In genomic region chr19:34485831-34486230, GRCh38 we compare ENCODE assay signal across 23 cellular contexts. TPM values are rescaled to one million over a fixed set of nuclear protein-coding genes. Genes with fewer than 3 reads are reported as not detected.
DNase-seq lines count a peak whose midpoint lies in the region; ATAC-seq, FAIRE-seq and TF ChIP-seq lines count a peak whose summit lies in the region.
"Had no signal": no experiment of that assay in that cellular context is flagged by ENCODE, and none has a peak within 500 bp of the region (broad histone marks: within the 10 kb centered on the region; RNA-seq: fewer than 3 reads in every experiment).

No MANE protein-coding gene starts in this region.

- intact Hi-C loops in Caco-2 (cut with micrococcal nuclease; ENCODE audit: unreplicated experiment) (no loop called here), MCF 10A (cut with micrococcal nuclease) (no loop called here)

- H3K4me3 ChIP-seq in Caco-2 (ENCODE audit: low read depth, low read length) (no peak overlapping the region), astrocyte (ENCODE audit: insufficient read depth, low read depth, low read length) (no peak overlapping the region), endodermal cell (ENCODE audit: low read length) (no peak overlapping the region), neuronal stem cell (ENCODE audit: low read length in 2 of 2) (no peak overlapping the region)

- H2AK5ac ChIP-seq in neuronal stem cell (ENCODE audit: low read depth, low read length), result no peak overlapping the region

- H2BK120ac ChIP-seq in neuronal stem cell (ENCODE audit: low read depth, low read length), result no peak overlapping the region

- POLR2A ChIA-PET in Caco-2 (lab: Charles Lee) (no interaction called here), MCF 10A (lab: Yijun Ruan, JAX) (no interaction called here)

- H3K36me3 Mint-ChIP-seq in Caco-2 (ENCODE audit: insufficient read depth, unreplicated experiment) (peaks cover 71% of the 10 kb centered on the region), astrocyte (ENCODE audit: low read depth, unreplicated experiment) (peaks cover 1% of the 10 kb centered on the region), endodermal cell (ENCODE audit: low read depth) (peaks cover 43% of the 10 kb centered on the region), MCF 10A (ENCODE audit: insufficient read depth, unreplicated experiment) (peaks cover 31% of the 10 kb centered on the region)

- peaks cover 30% of the 10 kb centered on the region for H3K4me1 Mint-ChIP-seq in Caco-2 (ENCODE audit: low read depth, unreplicated experiment)
- H3K4me1 Mint-ChIP-seq in astrocyte (ENCODE audit: low read depth, unreplicated experiment), result peaks cover 8% of the 10 kb centered on the region
- H3K4me1 Mint-ChIP-seq in endodermal cell, result peaks cover 10% of the 10 kb centered on the region
- H3K4me1 Mint-ChIP-seq in MCF 10A (ENCODE audit: insufficient read depth, unreplicated experiment), result peaks cover 27% of the 10 kb centered on the region

- H4K8ac ChIP-seq in neuronal stem cell (ENCODE audit: low read depth, low read length), result peak overlapping the region; percentile 43

- H3K9me3 ChIP-seq in Caco-2, result no peaks in the 10 kb centered on the region
- H3K9me3 ChIP-seq in astrocyte (ENCODE audit: insufficient read depth, low read depth, low read length), result no peaks in the 10 kb centered on the region
- no peaks in the 10 kb centered on the region for H3K9me3 ChIP-seq in endodermal cell (ENCODE audit: control insufficient read depth, low read length)
- no peaks in the 10 kb centered on the region for H3K9me3 ChIP-seq in neuronal stem cell (replicated peaks in 1 of 2; ENCODE audit: control insufficient read depth in 2 of 2, insufficient read depth in 1 of 2, low read depth in 1 of 2, low read length in 2 of 2)
- H3K9me3 ChIP-seq: SK-N-SH had no signal

- no peak overlapping the region for H3K27ac ChIP-seq in astrocyte (ENCODE audit: low read depth, low read length)
- H3K27ac ChIP-seq in endodermal cell (ENCODE audit: low read depth, low read length), result no peak overlapping the region
- H3K27ac ChIP-seq in neuronal stem cell (replicated peaks; ENCODE audit: low read length), result no peak overlapping the region

- peaks cover 32% of the 10 kb centered on the region for H3K79me1 ChIP-seq in neuronal stem cell (ENCODE audit: low read depth, low read length)

- CTCF ChIA-PET in Caco-2 (lab: Charles Lee), result no interaction called here
- CTCF ChIA-PET in MCF 10A (lab: Yijun Ruan, JAX), result interaction anchor here (0.8 kb wide), 1 partner anchor 597 kb away, joined by 3 read pairs; no protein-coding TSS in a partner anchor

- ATAC-seq in GM21381 (IDR thresholded peaks at IDR 0.05; ENCODE audit: unreplicated experiment) (no peak), HG03045 (IDR thresholded peaks at IDR 0.05; ENCODE audit: unreplicated experiment) (no peak)
- ATAC-seq: HCT116 had no signal

- H3K9me3 Mint-ChIP-seq in Caco-2 (ENCODE audit: unreplicated experiment) (no peaks in the 10 kb centered on the region), astrocyte (ENCODE audit: unreplicated experiment) (no peaks in the 10 kb centered on the region), endodermal cell (no peaks in the 10 kb centered on the region), MCF 10A (ENCODE audit: unreplicated experiment) (no peaks in the 10 kb centered on the region)

- 85 to 86% methylated on average over 7 to 9 of the region's 9 CpGs for WGBS in endodermal cell (ENCODE audit: insufficient coverage in 1 of 2, insufficient read length in 1 of 2), 2 experiments
- no CpG with 5 or more reads among the region's 9 CpGs for WGBS in neuronal stem cell (ENCODE audit: extremely low coverage in 2 of 2, insufficient read length in 2 of 2, insufficient replicate concordance in 1 of 2), 2 donors

- H2BK12ac ChIP-seq in neuronal stem cell (ENCODE audit: low read length), result no peak overlapping the region

- no peak for FAIRE-seq in astrocyte (lab: Jason Lieb, UNC)
- FAIRE-seq: GM12892, H1, RCC 7860 had no signal

- H2BK5ac ChIP-seq in neuronal stem cell (ENCODE audit: low read length), result no peak overlapping the region

- H3K79me2 ChIP-seq in astrocyte (ENCODE audit: insufficient read depth, low read length), result peaks cover 70% of the 10 kb centered on the region

- H3K4me1 ChIP-seq in Caco-2, result peaks cover 12% of the 10 kb centered on the region
- H3K4me1 ChIP-seq in astrocyte (ENCODE audit: insufficient read depth, low read length), result peaks cover 12% of the 10 kb centered on the region
- peaks cover under 1% of the 10 kb centered on the region for H3K4me1 ChIP-seq in endodermal cell (ENCODE audit: control insufficient read depth, insufficient read depth, low read length)
- H3K4me1 ChIP-seq in neuronal stem cell (ENCODE audit: control insufficient read depth in 2 of 2, insufficient read depth in 1 of 2, low read depth in 1 of 2, low read length in 2 of 2), result peaks cover 6 to 10% of the 10 kb centered on the region in 2 donors

- no peak overlapping the region for H4K91ac ChIP-seq in neuronal stem cell (ENCODE audit: low read depth, low read length, poor library complexity)

- DNase-seq in Caco-2 (no peak), astrocyte (ENCODE audit: low read depth) (no peak), endodermal cell (no peak), neuronal stem cell (ENCODE audit: low spot score) (no peak), MCF 10A (ENCODE audit: unreplicated experiment) (no peak)
- DNase-seq in activated CD4-positive, alpha-beta T cell treated with anti-CD3 and anti-CD28 coated beads for 48 hours, result no peak
- DNase-seq: DMS153, DND-41, Kasumi-1, MV-4-11, NCI-H1105, NCI-H1436 treated with DMSO at 0.1 percent for 48 hours, NCI-H187 treated with DMSO at 0.1 percent for 48 hours, NCI-H2107, NCI-H524, NCI-H748 treated with DMSO at 0.1 percent for 48 hours, SK-N-SH had no signal

- H3K18ac ChIP-seq in neuronal stem cell (ENCODE audit: low read length), result no peak overlapping the region

- no peak overlapping the region for H3K4ac ChIP-seq in neuronal stem cell (ENCODE audit: low read length)

- H3K4me3 Mint-ChIP-seq in Caco-2 (ENCODE audit: unreplicated experiment) (peak overlapping the region; percentile 39), astrocyte (ENCODE audit: unreplicated experiment) (peak overlapping the region; percentile 67), endodermal cell (no peak overlapping the region), MCF 10A (ENCODE audit: unreplicated experiment) (no peak overlapping the region)

- H3K36me3 ChIP-seq in Caco-2 (ENCODE audit: control insufficient read depth, insufficient read depth, low read length) (peaks cover 4% of the 10 kb centered on the region), astrocyte (ENCODE audit: insufficient read depth, low read length) (no peaks in the 10 kb centered on the region), endodermal cell (ENCODE audit: control insufficient read depth, insufficient read depth, low read length) (peaks cover 22% of the 10 kb centered on the region), neuronal stem cell (replicated peaks in 1 of 2; ENCODE audit: control insufficient read depth in 2 of 2, insufficient read depth in 2 of 2, low read length in 2 of 2) (peaks cover 8 to 60% of the 10 kb centered on the region in 2 donors)

- no peak for TF ChIP-seq CTCF in Caco-2 (IDR thresholded peaks at IDR 0.05; ENCODE audit: insufficient read depth in 1 of 2, low read depth in 1 of 2, low read length in 1 of 2, severe bottlenecking in 1 of 2, unreplicated experiment in 1 of 2)
- no peak for TF ChIP-seq CTCF in astrocyte (IDR thresholded peaks at IDR 0.05; ENCODE audit: insufficient read depth, low read depth, low read length)
- no peak for TF ChIP-seq CTCF in endodermal cell (conservative IDR thresholded peaks at IDR 0.05)
- TF ChIP-seq CTCF in MCF 10A (IDR thresholded peaks at IDR 0.05; ENCODE audit: unreplicated experiment), result no peak

- H3K27me3 ChIP-seq in Caco-2 (replicated peaks; ENCODE audit: control insufficient read depth, insufficient read depth, low read length) (no peaks in the 10 kb centered on the region), astrocyte (ENCODE audit: insufficient read depth, low read length) (no peaks in the 10 kb centered on the region), endodermal cell (ENCODE audit: control insufficient read depth, insufficient read depth, low read length, poor library complexity, severe bottlenecking) (no peaks in the 10 kb centered on the region), neuronal stem cell (ENCODE audit: control insufficient read depth in 3 of 3, insufficient read depth in 3 of 3, low read depth in 1 of 3, low read length in 3 of 3) (no peaks in the 10 kb centered on the region)

- H3K4me2 ChIP-seq in astrocyte (ENCODE audit: low read length) (no peak overlapping the region), neuronal stem cell (ENCODE audit: insufficient read depth, low read length, poor library complexity, severe bottlenecking) (no peak overlapping the region)
- H3K4me2 ChIP-seq: SK-N-SH had no signal

- BruUV-seq in Caco-2 (replicated peaks; lab: Mats Ljungman, UMichigan), result no TSS peak
- BruUV-seq in MCF 10A (replicated peaks; lab: Mats Ljungman, UMichigan), result no TSS peak

- H2AFZ ChIP-seq in astrocyte (ENCODE audit: low read depth, low read length) (no peak overlapping the region), neuronal stem cell (ENCODE audit: low read length) (no peak overlapping the region)

- H4K20me1 ChIP-seq in astrocyte (ENCODE audit: insufficient read depth, low read length), result peaks cover 70% of the 10 kb centered on the region

- H3K27me3 Mint-ChIP-seq in Caco-2 (ENCODE audit: insufficient read depth, unreplicated experiment) (no peaks in the 10 kb centered on the region), astrocyte (ENCODE audit: low read depth, unreplicated experiment) (no peaks in the 10 kb centered on the region), endodermal cell (ENCODE audit: insufficient read depth) (no peaks in the 10 kb centered on the region), MCF 10A (ENCODE audit: insufficient read depth, unreplicated experiment) (no peaks in the 10 kb centered on the region)

- no peak overlapping the region for H3K14ac ChIP-seq in neuronal stem cell (ENCODE audit: low read length)

- no peak overlapping the region for H3K9ac ChIP-seq in astrocyte (ENCODE audit: low read length)
- no peak overlapping the region for H3K9ac ChIP-seq in endodermal cell (ENCODE audit: extremely low read depth, low read length, poor library complexity, severe bottlenecking)
- H3K9ac ChIP-seq in neuronal stem cell (ENCODE audit: low read depth, low read length, poor library complexity), result no peak overlapping the region
- H3K9ac ChIP-seq: SK-N-SH had no signal

- H2BK15ac ChIP-seq in neuronal stem cell (ENCODE audit: low read length), result no peak overlapping the region

- peak overlapping the region; percentile 32 for H3K27ac Mint-ChIP-seq in Caco-2 (ENCODE audit: unreplicated experiment)
- H3K27ac Mint-ChIP-seq in astrocyte (ENCODE audit: unreplicated experiment), result no peak overlapping the region
- peak overlapping the region; percentile 66 for H3K27ac Mint-ChIP-seq in endodermal cell
- no peak overlapping the region for H3K27ac Mint-ChIP-seq in MCF 10A (ENCODE audit: low read depth, unreplicated experiment)

- H3K23ac ChIP-seq in neuronal stem cell (ENCODE audit: low read depth, low read length, poor library complexity), result peak overlapping the region; percentile 31

RNA-seq across cellular contexts. Expression of gene WTIP, which starts 4.3 kb away (rescaled TPM):
- total RNA-seq in Caco-2 (2022) (53.3 and 58.0 TPM in 2 replicates), astrocyte (23.0 and 32.5 TPM in 2 replicates), endodermal cell (10 to 100 TPM; 45.4 to 48.6 TPM), MCF 10A (2022) (15.9 and 22.6 TPM in 2 replicates)
- polyA plus RNA-seq in endodermal cell (2013, experiment 1 of 2), result 18.9 TPM
- polyA plus RNA-seq in endodermal cell (2013, experiment 2 of 2), result 21.1 TPM
- polyA plus RNA-seq in neuronal stem cell (2013, experiment 1 of 2), result 12.5 TPM
- polyA plus RNA-seq in neuronal stem cell (2013, experiment 2 of 2), result 10.5 TPM

RNA-seq across cellular contexts. Expression of gene UBA2, which starts 57.6 kb away (rescaled TPM):
- 180 and 201 TPM in 2 replicates for total RNA-seq in Caco-2 (2022)
- 84.5 and 87.0 TPM in 2 replicates for total RNA-seq in astrocyte
- 100 to 1,000 TPM; 147 to 160 TPM for total RNA-seq in endodermal cell
- polyA plus RNA-seq in endodermal cell (2013, experiment 1 of 2), result 289 TPM
- 277 TPM for polyA plus RNA-seq in endodermal cell (2013, experiment 2 of 2)
- polyA plus RNA-seq in neuronal stem cell (2013, experiment 1 of 2), result 226 TPM
- 239 TPM for polyA plus RNA-seq in neuronal stem cell (2013, experiment 2 of 2)
- total RNA-seq in MCF 10A (2022), result 118 and 126 TPM in 2 replicates

Comparison
In these comparisons a context has a peak if more than half of its experiments do, and no peak if none do; other contexts are left out.
1. H3K27ac Mint-ChIP-seq: peak in Caco-2 (single experiment) and endodermal cell (single experiment); none in astrocyte (single experiment) and MCF 10A (single experiment).
2. H3K4me3 Mint-ChIP-seq: peak in Caco-2 (single experiment) and astrocyte (single experiment); none in endodermal cell (single experiment) and MCF 10A (single experiment).